1 cellular context compared by ENCODE assay signal in the genomic region with DNA sequence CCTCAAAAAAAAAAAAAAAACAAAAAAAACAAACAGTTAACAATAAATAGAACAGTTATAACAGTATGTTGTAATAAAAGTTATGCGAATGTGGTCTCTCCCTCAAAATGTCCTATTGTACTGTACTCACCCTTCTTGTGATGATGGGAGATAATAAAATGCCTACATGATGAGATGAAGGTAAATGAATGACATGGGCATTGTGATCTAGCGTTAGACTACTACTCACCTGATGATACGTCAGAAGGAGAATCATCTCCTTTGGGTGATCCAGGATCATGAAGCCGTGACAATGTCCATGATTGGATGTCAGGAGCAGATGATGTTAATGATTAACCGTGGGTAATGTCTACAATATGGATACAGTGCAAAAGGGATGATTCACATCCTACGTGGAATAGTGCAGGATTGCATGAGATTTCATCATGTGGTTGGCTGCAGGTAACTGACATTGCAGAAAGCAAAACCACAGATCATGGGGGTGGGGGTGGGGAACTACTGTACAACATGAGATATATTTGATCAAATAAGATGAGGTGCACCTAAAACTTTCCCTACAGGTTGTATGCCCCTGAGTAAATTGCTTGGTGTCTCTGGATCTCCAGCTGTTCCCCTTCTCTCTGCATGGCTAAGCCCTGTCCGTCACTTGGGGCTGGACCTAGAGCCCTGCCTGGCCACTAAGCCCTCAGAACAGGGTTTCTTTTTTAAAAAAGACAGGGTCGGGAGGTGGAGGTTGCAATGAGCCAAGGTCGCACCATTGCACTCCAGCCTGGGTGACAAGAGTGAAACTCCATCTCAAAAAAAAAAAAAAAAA.
TF ChIP-seq lines count a peak whose summit lies in the region.

No MANE protein-coding gene starts in this region.

TF ChIP-seq in HepG2, 621 proteins besides CTCF, POLR2A, EP300 and RAD21 (continued from another document and continues in another):
- TF ChIP-seq CHD4 (IDR thresholded peaks at IDR 0.05; ENCODE audit: borderline replicate concordance, low read length) (0 out of 2 replicates have a peak, but pooled peaks have one; percentile 59), ZNF614 (CRISPR knock-in tag; IDR thresholded peaks at IDR 0.05; ENCODE audit: borderline replicate concordance) (peak; percentile 96), RARA (CRISPR knock-in tag; IDR thresholded peaks at IDR 0.05) (peak; percentile 57; the same call in 1 of the 2 replicates), FOXC1 (CRISPR knock-in tag; IDR thresholded peaks at IDR 0.05; ENCODE audit: borderline replicate concordance) (no peak), ARNTL (CRISPR knock-in tag; IDR thresholded peaks at IDR 0.05) (peak; percentile 84), HNRNPUL1 (IDR thresholded peaks at IDR 0.05; ENCODE audit: low read depth, low read length) (peak; percentile 94), ZNF407 (CRISPR knock-in tag; IDR thresholded peaks at IDR 0.05; ENCODE audit: not compliant biosample characterization) (no peak), RFXANK (CRISPR knock-in tag; IDR thresholded peaks at IDR 0.05) (peak; percentile 78), MIER3 (CRISPR knock-in tag; IDR thresholded peaks at IDR 0.05; ENCODE audit: borderline replicate concordance) (peak; percentile 98), RBAK (CRISPR knock-in tag; IDR thresholded peaks at IDR 0.05) (0 out of 2 replicates have a peak, but pooled peaks have one; percentile 38), ZNF772 (CRISPR knock-in tag; IDR thresholded peaks at IDR 0.05) (peak; percentile 25; the same call in 1 of the 2 replicates), ZNF317 (CRISPR knock-in tag; IDR thresholded peaks at IDR 0.05) (peak; percentile 71; the same call in 1 of the 2 replicates), ATF2 (CRISPR knock-in tag; IDR thresholded peaks at IDR 0.05) (peak; percentile 96), STAG1 (CRISPR knock-in tag; IDR thresholded peaks at IDR 0.05) (no peak), ZNF205 (CRISPR knock-in tag; IDR thresholded peaks at IDR 0.05) (no peak; the same call in none of the 2 replicates), LCORL (IDR thresholded peaks at IDR 0.05) (peak; percentile 46; the same call in 1 of the 2 replicates), LCORL (CRISPR knock-in tag; IDR thresholded peaks at IDR 0.05) (peak; percentile 20; the same call in 1 of the 2 replicates), ZNF782 (CRISPR knock-in tag; IDR thresholded peaks at IDR 0.05; ENCODE audit: borderline replicate concordance) (0 out of 2 replicates have a peak, but pooled peaks have one; percentile 15), DRAP1 (CRISPR knock-in tag; IDR thresholded peaks at IDR 0.05) (peak; percentile 100), CSRNP1 (CRISPR knock-in tag; IDR thresholded peaks at IDR 0.05) (peak; percentile 74), SP5 (CRISPR knock-in tag; IDR thresholded peaks at IDR 0.05; ENCODE audit: borderline replicate concordance, low read depth) (peak; percentile 29; the same call in 1 of the 2 replicates), SSRP1 (CRISPR knock-in tag; IDR thresholded peaks at IDR 0.05) (no peak; the same call in 1 of the 2 replicates), HDAC2 (CRISPR knock-in tag; IDR thresholded peaks at IDR 0.05) (peak; percentile 87), ZNF652 (CRISPR knock-in tag; IDR thresholded peaks at IDR 0.05; ENCODE audit: borderline replicate concordance, low read depth) (0 out of 2 replicates have a peak, but pooled peaks have one; percentile 29), NFE2L2 (IDR thresholded peaks at IDR 0.05; ENCODE audit: low read length) (peak; percentile 77), ZSCAN31 (CRISPR knock-in tag; IDR thresholded peaks at IDR 0.05; ENCODE audit: low read depth) (0 out of 2 replicates have a peak, but pooled peaks have one; percentile 27)
- TF ChIP-seq, protein P1, sequence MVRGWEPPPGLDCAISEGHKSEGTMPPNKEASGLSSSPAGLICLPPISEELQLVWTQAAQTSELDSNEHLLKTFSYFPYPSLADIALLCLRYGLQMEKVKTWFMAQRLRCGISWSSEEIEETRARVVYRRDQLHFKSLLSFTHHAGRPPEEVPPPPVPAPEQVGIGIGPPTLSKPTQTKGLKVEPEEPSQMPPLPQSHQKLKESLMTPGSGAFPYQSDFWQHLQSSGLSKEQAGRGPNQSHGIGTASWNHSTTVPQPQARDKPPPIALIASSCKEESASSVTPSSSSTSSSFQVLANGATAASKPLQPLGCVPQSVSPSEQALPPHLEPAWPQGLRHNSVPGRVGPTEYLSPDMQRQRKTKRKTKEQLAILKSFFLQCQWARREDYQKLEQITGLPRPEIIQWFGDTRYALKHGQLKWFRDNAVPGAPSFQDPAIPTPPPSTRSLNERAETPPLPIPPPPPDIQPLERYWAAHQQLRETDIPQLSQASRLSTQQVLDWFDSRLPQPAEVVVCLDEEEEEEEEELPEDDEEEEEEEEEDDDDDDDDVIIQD (CRISPR knock-in tag; IDR thresholded peaks at IDR 0.05; ENCODE audit: low read depth), result peak; percentile 83; the same call in 1 of the 2 replicates
- TF ChIP-seq, protein P2, sequence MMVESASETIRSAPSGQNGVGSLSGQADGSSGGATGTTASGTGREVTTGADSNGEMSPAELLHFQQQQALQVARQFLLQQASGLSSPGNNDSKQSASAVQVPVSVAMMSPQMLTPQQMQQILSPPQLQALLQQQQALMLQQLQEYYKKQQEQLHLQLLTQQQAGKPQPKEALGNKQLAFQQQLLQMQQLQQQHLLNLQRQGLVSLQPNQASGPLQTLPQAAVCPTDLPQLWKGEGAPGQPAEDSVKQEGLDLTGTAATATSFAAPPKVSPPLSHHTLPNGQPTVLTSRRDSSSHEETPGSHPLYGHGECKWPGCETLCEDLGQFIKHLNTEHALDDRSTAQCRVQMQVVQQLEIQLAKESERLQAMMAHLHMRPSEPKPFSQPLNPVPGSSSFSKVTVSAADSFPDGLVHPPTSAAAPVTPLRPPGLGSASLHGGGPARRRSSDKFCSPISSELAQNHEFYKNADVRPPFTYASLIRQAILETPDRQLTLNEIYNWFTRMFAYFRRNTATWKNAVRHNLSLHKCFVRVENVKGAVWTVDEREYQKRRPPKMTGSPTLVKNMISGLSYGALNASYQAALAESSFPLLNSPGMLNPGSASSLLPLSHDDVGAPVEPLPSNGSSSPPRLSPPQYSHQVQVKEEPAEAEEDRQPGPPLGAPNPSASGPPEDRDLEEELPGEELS (CRISPR knock-in tag; IDR thresholded peaks at IDR 0.05), result peak; percentile 84
- TF ChIP-seq, protein P3, sequence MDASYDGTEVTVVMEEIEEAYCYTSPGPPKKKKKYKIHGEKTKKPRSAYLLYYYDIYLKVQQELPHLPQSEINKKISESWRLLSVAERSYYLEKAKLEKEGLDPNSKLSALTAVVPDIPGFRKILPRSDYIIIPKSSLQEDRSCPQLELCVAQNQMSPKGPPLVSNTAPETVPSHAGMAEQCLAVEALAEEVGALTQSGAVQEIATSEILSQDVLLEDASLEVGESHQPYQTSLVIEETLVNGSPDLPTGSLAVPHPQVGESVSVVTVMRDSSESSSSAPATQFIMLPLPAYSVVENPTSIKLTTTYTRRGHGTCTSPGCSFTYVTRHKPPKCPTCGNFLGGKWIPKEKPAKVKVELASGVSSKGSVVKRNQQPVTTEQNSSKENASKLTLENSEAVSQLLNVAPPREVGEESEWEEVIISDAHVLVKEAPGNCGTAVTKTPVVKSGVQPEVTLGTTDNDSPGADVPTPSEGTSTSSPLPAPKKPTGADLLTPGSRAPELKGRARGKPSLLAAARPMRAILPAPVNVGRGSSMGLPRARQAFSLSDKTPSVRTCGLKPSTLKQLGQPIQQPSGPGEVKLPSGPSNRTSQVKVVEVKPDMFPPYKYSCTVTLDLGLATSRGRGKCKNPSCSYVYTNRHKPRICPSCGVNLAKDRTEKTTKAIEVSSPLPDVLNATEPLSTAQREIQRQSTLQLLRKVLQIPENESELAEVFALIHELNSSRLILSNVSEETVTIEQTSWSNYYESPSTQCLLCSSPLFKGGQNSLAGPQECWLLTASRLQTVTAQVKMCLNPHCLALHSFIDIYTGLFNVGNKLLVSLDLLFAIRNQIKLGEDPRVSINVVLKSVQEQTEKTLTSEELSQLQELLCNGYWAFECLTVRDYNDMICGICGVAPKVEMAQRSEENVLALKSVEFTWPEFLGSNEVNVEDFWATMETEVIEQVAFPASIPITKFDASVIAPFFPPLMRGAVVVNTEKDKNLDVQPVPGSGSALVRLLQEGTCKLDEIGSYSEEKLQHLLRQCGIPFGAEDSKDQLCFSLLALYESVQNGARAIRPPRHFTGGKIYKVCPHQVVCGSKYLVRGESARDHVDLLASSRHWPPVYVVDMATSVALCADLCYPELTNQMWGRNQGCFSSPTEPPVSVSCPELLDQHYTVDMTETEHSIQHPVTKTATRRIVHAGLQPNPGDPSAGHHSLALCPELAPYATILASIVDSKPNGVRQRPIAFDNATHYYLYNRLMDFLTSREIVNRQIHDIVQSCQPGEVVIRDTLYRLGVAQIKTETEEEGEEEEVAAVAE (CRISPR knock-in tag; IDR thresholded peaks at IDR 0.05; ENCODE audit: borderline replicate concordance), result peak; percentile 66; the same call in 1 of the 2 replicates
- TF ChIP-seq, protein P4, sequence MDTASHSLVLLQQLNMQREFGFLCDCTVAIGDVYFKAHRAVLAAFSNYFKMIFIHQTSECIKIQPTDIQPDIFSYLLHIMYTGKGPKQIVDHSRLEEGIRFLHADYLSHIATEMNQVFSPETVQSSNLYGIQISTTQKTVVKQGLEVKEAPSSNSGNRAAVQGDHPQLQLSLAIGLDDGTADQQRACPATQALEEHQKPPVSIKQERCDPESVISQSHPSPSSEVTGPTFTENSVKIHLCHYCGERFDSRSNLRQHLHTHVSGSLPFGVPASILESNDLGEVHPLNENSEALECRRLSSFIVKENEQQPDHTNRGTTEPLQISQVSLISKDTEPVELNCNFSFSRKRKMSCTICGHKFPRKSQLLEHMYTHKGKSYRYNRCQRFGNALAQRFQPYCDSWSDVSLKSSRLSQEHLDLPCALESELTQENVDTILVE (CRISPR knock-in tag; IDR thresholded peaks at IDR 0.05), result peak; percentile 75; the same call in 1 of the 2 replicates
